Comparison of ENCODE assay signal across 1 cellular context in genomic region chr13:48545608-48546007, GRCh38.
TF ChIP-seq lines count a peak whose summit lies in the region.

No MANE protein-coding gene starts in this region.

TF ChIP-seq in liver, 16 proteins besides CTCF, POLR2A, EP300 and RAD21 (continued from another document):
- TF ChIP-seq REST (IDR thresholded peaks at IDR 0.05) = peak; percentile 19
- TF ChIP-seq YY1 (IDR thresholded peaks at IDR 0.05) = no peak
- no peak for TF ChIP-seq FOXA2 (IDR thresholded peaks at IDR 0.05)
- TF ChIP-seq NR2F2 (IDR thresholded peaks at IDR 0.05) = peak; percentile 18
- no peak for TF ChIP-seq HNF4G (IDR thresholded peaks at IDR 0.05)
- peak; percentile 58 to 64 for TF ChIP-seq RXRA (IDR thresholded peaks at IDR 0.05)
- TF ChIP-seq EGR1 (IDR thresholded peaks at IDR 0.05; ENCODE audit: low read depth in 2 of 2) = no peak
- peak; percentile 20 for TF ChIP-seq FOXA1 (IDR thresholded peaks at IDR 0.05)
- no peak for TF ChIP-seq GABPA (IDR thresholded peaks at IDR 0.05 in 1 of 2, conservative IDR thresholded peaks at IDR 0.05 in 1 of 2)
- TF ChIP-seq TAF1 (conservative IDR thresholded peaks at IDR 0.05) = no peak
